8 cellular contexts compared by ENCODE assay signal in the genomic region with DNA sequence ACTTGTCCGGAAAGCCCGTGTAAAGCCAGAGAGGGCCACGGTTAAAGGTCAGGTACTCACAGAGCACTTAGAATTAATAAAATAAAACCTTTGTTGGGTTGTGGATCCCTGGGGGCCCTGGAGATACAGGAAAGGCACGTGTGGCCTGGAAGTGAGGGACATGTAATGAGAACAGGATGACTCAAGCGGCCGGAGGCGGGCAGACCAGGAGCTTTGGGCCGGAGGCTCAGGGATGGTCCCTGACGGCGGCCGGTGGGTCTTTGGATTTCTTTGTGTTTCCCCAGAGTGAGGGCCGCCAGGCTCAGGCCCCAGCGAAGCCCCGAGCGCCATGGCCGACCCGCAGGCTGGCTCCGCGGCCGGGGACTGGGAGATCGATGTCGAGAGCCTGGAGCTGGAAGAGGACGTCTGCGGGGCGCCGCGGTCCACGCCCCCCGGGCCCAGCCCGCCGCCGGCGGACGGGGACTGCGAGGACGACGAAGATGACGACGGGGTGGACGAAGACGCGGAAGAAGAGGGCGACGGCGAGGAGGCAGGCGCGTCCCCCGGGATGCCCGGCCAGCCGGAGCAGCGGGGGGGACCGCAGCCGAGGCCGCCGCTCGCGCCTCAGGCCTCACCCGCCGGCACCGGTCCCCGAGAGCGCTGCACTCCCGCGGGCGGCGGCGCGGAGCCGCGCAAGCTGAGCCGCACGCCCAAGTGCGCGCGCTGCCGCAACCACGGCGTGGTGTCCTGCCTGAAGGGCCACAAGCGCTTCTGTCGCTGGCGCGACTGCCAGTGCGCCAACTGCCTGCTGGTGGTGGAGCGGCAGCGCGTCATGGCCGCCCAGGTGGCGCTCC. TPM values are rescaled to one million over a fixed set of nuclear protein-coding genes. Genes with fewer than 3 reads are reported as not detected.
DNase-seq lines count a peak whose midpoint lies in the region; ATAC-seq and TF ChIP-seq lines count a peak whose summit lies in the region.

No MANE protein-coding gene starts in this region.

- H3K27ac ChIP-seq in mesodermal cell (ENCODE audit: low read depth, low read length, severe bottlenecking) (no peak overlapping the region), upper lobe of left lung (peak overlapping the region in 3 of 4 donors; percentile 6 to 48 (median 8))

- peaks cover 5% of the 10 kb centered on the region for H3K36me3 Mint-ChIP-seq in chondrocyte (ENCODE audit: low read depth)

- peaks cover 24% of the 10 kb centered on the region for H3K4me1 Mint-ChIP-seq in chondrocyte (ENCODE audit: low read depth)

- TF ChIP-seq CTCF in chondrocyte (IDR thresholded peaks at IDR 0.05) (no peak), upper lobe of left lung (IDR thresholded peaks at IDR 0.05) (peak in 2 of 6 experiments; percentile 25 to 32)

- H3K27ac Mint-ChIP-seq in chondrocyte (ENCODE audit: unreplicated experiment), result no peak overlapping the region

- H3K4me1 ChIP-seq in mesodermal cell (ENCODE audit: control insufficient read depth, insufficient read depth, low read length, poor library complexity, severe bottlenecking), result peaks cover 7% of the 10 kb centered on the region
- peaks cover 40 to 60% (median 48%) of the 10 kb centered on the region in 4 donors for H3K4me1 ChIP-seq in upper lobe of left lung

- peaks cover 19% of the 10 kb centered on the region for H3K9me3 Mint-ChIP-seq in chondrocyte (ENCODE audit: low read depth)

- H3K36me3 ChIP-seq in mesodermal cell (ENCODE audit: control insufficient read depth, insufficient read depth, low read length), result no peaks in the 10 kb centered on the region
- no peaks in the 10 kb centered on the region for H3K36me3 ChIP-seq in upper lobe of left lung

- TF ChIP-seq EP300 in upper lobe of left lung (IDR thresholded peaks at IDR 0.05), result no peak

- WGBS in mesodermal cell (ENCODE audit: insufficient coverage in 2 of 2), 2 experiments, result 0 to 1% methylated on average over 71 to 82 of the region's 88 CpGs
- WGBS in upper lobe of left lung, 2 donors, result 5 to 9% methylated on average over 14 to 41 of the region's 88 CpGs

- no peak for TF ChIP-seq POLR2A in upper lobe of left lung (IDR thresholded peaks at IDR 0.05)

- peaks cover 0 to 76% (median 35%) of the 10 kb centered on the region in 4 donors for H3K27me3 ChIP-seq in upper lobe of left lung

- H3K4me3 Mint-ChIP-seq in chondrocyte (ENCODE audit: unreplicated experiment), result peak overlapping the region; percentile 64

- H3K4me3 ChIP-seq in mesodermal cell (ENCODE audit: extremely low read depth, insufficient read depth, low read length, poor library complexity, severe bottlenecking) (peak overlapping the region; percentile 22), upper lobe of left lung (peak overlapping the region in 3 of 4 donors; percentile 28 to 37 (median 37))

- no peaks in the 10 kb centered on the region for H3K9me3 ChIP-seq in mesodermal cell (ENCODE audit: control insufficient read depth, low read length)
- H3K9me3 ChIP-seq in upper lobe of left lung, result no peaks in the 10 kb centered on the region

- peaks cover 67% of the 10 kb centered on the region for H3K27me3 Mint-ChIP-seq in chondrocyte (ENCODE audit: low read depth)

- peak; percentile 9 for DNase-seq in LoVo (ENCODE audit: low spot score)
- no peak for DNase-seq in chondrocyte (ENCODE audit: low spot score)
- DNase-seq in upper lobe of left lung, result peak; percentile 61 to 90
- DNase-seq in activated gamma-delta T cell treated with Interleukin-2 at 50 U/mL for 16 hours, result no peak
- DNase-seq in NCI-H2081 treated with DMSO at 0.1 percent for 48 hours (lab: John Stamatoyannopoulos, UW), result no peak

- ATAC-seq in GM18498 (IDR thresholded peaks at IDR 0.05; ENCODE audit: unreplicated experiment) (peak; percentile 46), upper lobe of left lung (ENCODE audit: low FRiP score in 2 of 2) (peak in 1 of 2 donors; percentile 37), GM18511 (IDR thresholded peaks at IDR 0.05; ENCODE audit: unreplicated experiment) (no peak)

RNA-seq across cellular contexts. Expression of gene DMRT2, which starts 1.3 kb away (rescaled TPM):
- total RNA-seq in chondrocyte (not detected in 3 replicates), upper lobe of left lung (under 1 TPM in 4 of 6 donors, not detected in 2; 0.43 to 0.84 (median 0.78) TPM)
- not detected for polyA plus RNA-seq in mesodermal cell (2013, experiment 1 of 2)
- polyA plus RNA-seq in mesodermal cell (2013, experiment 2 of 2), result not detected

Comparison
In these comparisons a context has a peak if more than half of its experiments do, and no peak if none do; other contexts are left out.
1. DNase-seq: peak in LoVo (single experiment) and upper lobe of left lung (2 of 2); none in chondrocyte (single experiment), activated gamma-delta T cell treated with Interleukin-2 at 50 U/mL for 16 hours (single experiment) and NCI-H2081 treated with DMSO at 0.1 percent for 48 hours (single experiment).